Comparison of ENCODE assay signal across 19 cellular contexts in genomic region chr2:210997373-210997772, GRCh38.
"Had no signal": no experiment of that assay in that cellular context is flagged by ENCODE, and none has a peak within 500 bp of the region (broad histone marks: within the 10 kb centered on the region; RNA-seq: fewer than 3 reads in every experiment).

No MANE protein-coding gene starts in this region.

- H3K27ac Mint-ChIP-seq: activated CD4-positive, alpha-beta memory T cell treated with anti-CD3 and anti-CD28 coated beads for 36 hours; activated CD4-positive, alpha-beta T cell treated with anti-CD3 and anti-CD28 coated beads for 36 hours; memory B cell; natural killer cell; stimulated activated naive B cell treated with anti-CD40 and anti-IgM and Interleukin-4, amounts not matched to agents 10 μg/mL and 1 μg/mL and 100 μg/mL, for 72 hours; T-helper 17 cell had no signal

- H3K9me3 ChIP-seq: colonic mucosa, uterus had no signal

- H3K36me3 Mint-ChIP-seq: activated CD4-positive, alpha-beta memory T cell treated with anti-CD3 and anti-CD28 coated beads for 36 hours; memory B cell; natural killer cell; stimulated activated naive B cell treated with anti-CD40 and anti-IgM and Interleukin-4, amounts not matched to agents 10 μg/mL and 1 μg/mL and 100 μg/mL, for 72 hours had no signal

- H3K4me3 Mint-ChIP-seq: activated CD4-positive, alpha-beta memory T cell treated with anti-CD3 and anti-CD28 coated beads for 36 hours; activated CD4-positive, alpha-beta T cell treated with anti-CD3 and anti-CD28 coated beads for 36 hours; activated T-cell treated with anti-CD3 and anti-CD28 coated beads, Interleukin-2, amount 50 U/mL, for 4 hours; memory B cell; natural killer cell; stimulated activated naive B cell treated with anti-CD40 and anti-IgM and Interleukin-4, amounts not matched to agents 10 μg/mL and 1 μg/mL and 100 μg/mL, for 72 hours; T-helper 17 cell had no signal

- H3K4me3 ChIP-seq: colonic mucosa, gastroesophageal sphincter, left ventricle myocardium inferior, tibial artery, uterus had no signal

- H3K4me1 ChIP-seq: colonic mucosa, gastroesophageal sphincter, left ventricle myocardium inferior, uterus had no signal

- H3K36me3 ChIP-seq: colonic mucosa, gastroesophageal sphincter, left ventricle myocardium inferior, tibial artery, uterus had no signal

- DNase-seq: activated CD4-positive, alpha-beta memory T cell treated with anti-CD3 and anti-CD28 coated beads for 36 hours; activated CD4-positive, alpha-beta T cell treated with anti-CD3 and anti-CD28 coated beads for 36 hours; activated effector memory CD4-positive, alpha-beta T cell treated with Interleukin-2 at 50 U/mL for 16 hours; activated naive CD4-positive, alpha-beta T cell treated with anti-CD3 and anti-CD28 coated beads, Interleukin-2, amount 50 U/mL, for 16 hours; activated T-cell treated with anti-CD3 and anti-CD28 coated beads, Interleukin-2, amount 50 U/mL, for 4 hours; amniotic stem cell; colonic mucosa; effector CD8-positive, alpha-beta T cell; left ventricle myocardium inferior; natural killer cell; stimulated activated CD4-positive, alpha-beta T cell treated with anti-CD3 and anti-CD28 coated beads, Interleukin-15, amount 100 ng/mL, for 24 hours; stimulated activated CD4-positive, alpha-beta T cell treated with anti-CD3 and anti-CD28 coated beads, Interleukin-4, amount 100 ng/mL, for 1 hour; stimulated activated naive B cell treated with anti-CD40 and anti-IgM and Interleukin-4, amounts not matched to agents 10 μg/mL and 1 μg/mL and 100 μg/mL, for 72 hours; T-helper 17 cell; tibial artery; uterus had no signal

- H3K27me3 Mint-ChIP-seq: activated CD4-positive, alpha-beta memory T cell treated with anti-CD3 and anti-CD28 coated beads for 36 hours; activated CD4-positive, alpha-beta T cell treated with anti-CD3 and anti-CD28 coated beads for 36 hours; memory B cell; stimulated activated naive B cell treated with anti-CD40 and anti-IgM and Interleukin-4, amounts not matched to agents 10 μg/mL and 1 μg/mL and 100 μg/mL, for 72 hours; T-helper 17 cell had no signal

- H3K27ac ChIP-seq: colonic mucosa, gastroesophageal sphincter, left ventricle myocardium inferior, tibial artery, uterus had no signal

- ATAC-seq: activated CD4-positive, alpha-beta T cell treated with anti-CD3 and anti-CD28 coated beads for 36 hours; activated T-cell treated with anti-CD3 and anti-CD28 coated beads, Interleukin-2, amount 50 U/mL, for 4 hours; gastroesophageal sphincter; natural killer cell; SK-N-SH treated with all-trans-retinoic acid at 6 μM for 48 hours; stimulated activated naive B cell treated with anti-CD40 and anti-IgM and Interleukin-4, amounts not matched to agents 10 μg/mL and 1 μg/mL and 100 μg/mL, for 72 hours; T-helper 17 cell had no signal

- H3K4me1 Mint-ChIP-seq: activated CD4-positive, alpha-beta T cell treated with anti-CD3 and anti-CD28 coated beads for 36 hours; memory B cell; natural killer cell; stimulated activated naive B cell treated with anti-CD40 and anti-IgM and Interleukin-4, amounts not matched to agents 10 μg/mL and 1 μg/mL and 100 μg/mL, for 72 hours; T-helper 17 cell had no signal

- H3K27me3 ChIP-seq: colonic mucosa, gastroesophageal sphincter, tibial artery, uterus had no signal
